ENCODE assay signal across 1 cellular context in genomic region chr14:102057480-102058114, GRCh38.
TF ChIP-seq lines count a peak whose summit lies in the region.

No MANE protein-coding gene starts in this region.

TF ChIP-seq in H1, 55 proteins besides CTCF, POLR2A, EP300 and RAD21:
- no peak for TF ChIP-seq FOSL1 (IDR thresholded peaks at IDR 0.05; ENCODE audit: insufficient read depth, low read depth, low read length)
- TF ChIP-seq, protein P1, sequence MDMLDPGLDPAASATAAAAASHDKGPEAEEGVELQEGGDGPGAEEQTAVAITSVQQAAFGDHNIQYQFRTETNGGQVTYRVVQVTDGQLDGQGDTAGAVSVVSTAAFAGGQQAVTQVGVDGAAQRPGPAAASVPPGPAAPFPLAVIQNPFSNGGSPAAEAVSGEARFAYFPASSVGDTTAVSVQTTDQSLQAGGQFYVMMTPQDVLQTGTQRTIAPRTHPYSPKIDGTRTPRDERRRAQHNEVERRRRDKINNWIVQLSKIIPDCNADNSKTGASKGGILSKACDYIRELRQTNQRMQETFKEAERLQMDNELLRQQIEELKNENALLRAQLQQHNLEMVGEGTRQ (IDR thresholded peaks at IDR 0.05; ENCODE audit: low read length), result no peak
- no peak for TF ChIP-seq SRF (IDR thresholded peaks at IDR 0.05; ENCODE audit: low read depth, low read length)
- no peak for TF ChIP-seq TAF7 (optimal IDR thresholded peaks at IDR 0.05; ENCODE audit: borderline replicate concordance, low read depth, low read length)
- TF ChIP-seq CEBPB (IDR thresholded peaks at IDR 0.05; ENCODE audit: low read depth, low read length), result no peak
- TF ChIP-seq TCF12 (IDR thresholded peaks at IDR 0.05; ENCODE audit: low read depth, low read length), result no peak
- no peak for TF ChIP-seq KDM4A (IDR thresholded peaks at IDR 0.05; ENCODE audit: low read depth, low read length, severe bottlenecking)
- no peak for TF ChIP-seq NANOG (IDR thresholded peaks at IDR 0.05; ENCODE audit: insufficient read depth, low read depth, low read length, poor library complexity, severe bottlenecking)
- no peak for TF ChIP-seq RBBP5 (IDR thresholded peaks at IDR 0.05; ENCODE audit: borderline replicate concordance, low read depth, low read length)
- TF ChIP-seq PHF8 (conservative IDR thresholded peaks at IDR 0.05; ENCODE audit: low read depth, low read length), result no peak
- no peak for TF ChIP-seq GABPA (IDR thresholded peaks at IDR 0.05; ENCODE audit: borderline replicate concordance, insufficient read depth, low read length)
- TF ChIP-seq SP2 (IDR thresholded peaks at IDR 0.05; ENCODE audit: low read length), result no peak
- no peak for TF ChIP-seq CHD1 (IDR thresholded peaks at IDR 0.05; ENCODE audit: low read depth, low read length)
- TF ChIP-seq GTF2F1 (IDR thresholded peaks at IDR 0.05; ENCODE audit: borderline replicate concordance, low read depth, low read length), result no peak
- no peak for TF ChIP-seq CREB1 (IDR thresholded peaks at IDR 0.05)
